In genomic region chr16:10441726-10442125, GRCh38 we compare ENCODE assay signal across 23 cellular contexts. TPM values are rescaled to one million over a fixed set of nuclear protein-coding genes. Genes with fewer than 3 reads are reported as not detected.
"Had no signal": no experiment of that assay in that cellular context is flagged by ENCODE, and none has a peak within 500 bp of the region (broad histone marks: within the 10 kb centered on the region; RNA-seq: fewer than 3 reads in every experiment).

No MANE protein-coding gene starts in this region.

- H3K27ac ChIP-seq: PC-9, Peyer's patch, SJSA1, SK-N-MC had no signal

- H3K4me3 Mint-ChIP-seq: IgD-negative memory B cell had no signal

- H2AFZ ChIP-seq: PC-9 had no signal

- H3K27ac Mint-ChIP-seq: IgD-negative memory B cell had no signal

- DNase-seq: KBM-7, MV-4-11, NCI-H1048, NCI-H1105 treated with DMSO at 0.1 percent for 48 hours, NCI-H1417 treated with DMSO at 0.1 percent for 48 hours, NCI-H146, NCI-H1694 treated with DMSO at 0.1 percent for 48 hours, NCI-H1930, NCI-H2081, NCI-H2107, NCI-H2227 treated with DMSO at 0.1 percent for 48 hours, NCI-H524, NCI-H526 treated with DMSO at 0.1 percent for 48 hours, NCI-H748 treated with DMSO at 0.1 percent for 48 hours, OCI-M1, PC-9, Peyer's patch, Right ventricle myocardium superior, RPMI8226, SIG-M5 had no signal

- H3K36me3 ChIP-seq: SJSA1 had no signal

- H3K4me1 ChIP-seq: Peyer's patch, SJSA1 had no signal

- H3K4me3 ChIP-seq: PC-9, Peyer's patch, SJSA1, SK-N-MC had no signal

- H3K27me3 ChIP-seq: Peyer's patch, SJSA1 had no signal

- H3K4me2 ChIP-seq: PC-9 had no signal

- H3K27me3 Mint-ChIP-seq: IgD-negative memory B cell had no signal

- H3K4me1 Mint-ChIP-seq: IgD-negative memory B cell had no signal

RNA-seq across cellular contexts. Expression of gene ATF7IP2, which starts 55.9 kb away (rescaled TPM):
- total RNA-seq: PC-9 had no signal
